ENCODE assay signal across 13 cellular contexts in the genomic region with DNA sequence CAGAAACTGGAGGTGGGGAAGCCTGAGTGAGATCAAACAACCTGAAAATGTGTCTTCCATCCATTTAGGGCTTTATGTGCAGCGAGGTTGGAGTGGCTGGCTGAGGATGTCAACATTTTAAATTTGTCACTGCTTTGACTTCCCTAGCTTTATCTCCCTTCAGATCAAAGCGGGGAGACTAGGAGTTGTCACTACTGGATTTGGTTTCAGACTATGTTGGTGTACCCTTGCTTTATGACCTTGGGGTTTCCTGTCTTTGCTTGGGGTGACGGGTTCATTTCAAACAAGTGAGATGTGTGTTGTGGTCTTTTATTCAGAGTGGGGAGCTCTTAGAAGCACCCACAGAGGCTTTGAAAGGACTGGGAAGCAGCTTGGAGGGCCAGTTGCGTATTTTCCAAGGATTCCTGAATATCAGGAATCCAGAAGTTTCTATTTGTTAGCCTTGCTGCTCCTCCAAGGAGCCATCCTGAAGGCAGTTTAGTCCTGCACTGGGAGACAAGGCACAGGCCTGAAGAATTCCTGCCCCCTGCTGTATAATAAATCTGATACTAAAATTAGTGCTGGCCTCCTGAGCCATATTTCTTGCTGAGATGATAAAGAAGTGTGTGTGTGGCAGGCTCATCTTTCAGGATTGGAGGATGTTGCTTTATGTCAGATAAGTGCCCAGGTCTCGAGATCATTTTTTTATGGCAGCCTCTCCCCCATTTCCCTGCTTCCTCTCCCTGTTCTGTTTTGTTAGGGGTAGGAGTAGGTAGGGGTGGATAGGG. TPM values are rescaled to one million over a fixed set of nuclear protein-coding genes. Genes with fewer than 3 reads are reported as not detected.
DNase-seq lines count a peak whose midpoint lies in the region; ATAC-seq and TF ChIP-seq lines count a peak whose summit lies in the region.
"Had no signal": no experiment of that assay in that cellular context is flagged by ENCODE, and none has a peak within 500 bp of the region (broad histone marks: within the 10 kb centered on the region; RNA-seq: fewer than 3 reads in every experiment).

No MANE protein-coding gene starts in this region.

- no peak for ATAC-seq in activated CD4-positive, CD25-positive, alpha-beta regulatory T cell treated with anti-CD3 and anti-CD28 coated beads, Interleukin-2, amount 50 U/mL, for 24 hours

- no peaks in the 10 kb centered on the region for H3K9me3 Mint-ChIP-seq in neural crest cell
- H3K9me3 Mint-ChIP-seq: HFFc6, natural killer cell had no signal

- peak overlapping the region; percentile 59 for H3K27ac Mint-ChIP-seq in neural crest cell (ENCODE audit: unreplicated experiment)
- H3K27ac Mint-ChIP-seq: HFFc6 had no signal

- H3K36me3 Mint-ChIP-seq in neural crest cell (ENCODE audit: low read depth) = peaks cover 12% of the 10 kb centered on the region
- H3K36me3 Mint-ChIP-seq: natural killer cell had no signal

- POLR2A ChIA-PET in RWPE1 (lab: Yijun Ruan, JAX; ENCODE audit: low non-redundant PET) = no interaction called here

- no peaks in the 10 kb centered on the region for H3K27me3 Mint-ChIP-seq in neural crest cell (ENCODE audit: low read depth)

- peak overlapping the region; percentile 50 for H3K4me3 Mint-ChIP-seq in neural crest cell
- H3K4me3 Mint-ChIP-seq: HFFc6, natural killer cell had no signal

- CTCF ChIA-PET in RWPE1 (lab: Yijun Ruan, JAX) = no interaction called here

- no peak for TF ChIP-seq CTCF in neural crest cell (conservative IDR thresholded peaks at IDR 0.05)
- TF ChIP-seq CTCF in RWPE1 (conservative IDR thresholded peaks at IDR 0.05; ENCODE audit: low read depth) = no peak

- no peak overlapping the region for H3K27ac ChIP-seq in RWPE1
- H3K27ac ChIP-seq: transverse colon had no signal

- H3K4me1 Mint-ChIP-seq in neural crest cell = peaks cover 81% of the 10 kb centered on the region

- DNase-seq in NCI-H1092 treated with DMSO at 0.1 percent for 48 hours (lab: John Stamatoyannopoulos, UW) (peak; percentile 30), NCI-H1092 (lab: John Stamatoyannopoulos, UW) (no peak), NCI-H2227 (lab: John Stamatoyannopoulos, UW; ENCODE audit: unreplicated experiment) (peak; percentile 53), astrocyte of the hippocampus (ENCODE audit: low read depth, low spot score) (peak; percentile 17), neural crest cell (ENCODE audit: low read depth, low spot score) (no peak), SIG-M5 treated with dmso at 0.1 percent for 504 hours (lab: John Stamatoyannopoulos, UW; ENCODE audit: unreplicated experiment) (no peak), RWPE1 (ENCODE audit: low spot score) (no peak)
- DNase-seq: HFFc6, natural killer cell, NCI-H1930, SHP77 treated with DMSO at 0.1 percent for 48 hours, transverse colon had no signal

RNA-seq across cellular contexts. Expression of gene MSI2, which starts 25.7 kb away (rescaled TPM):
- total RNA-seq in neural crest cell = 140 and 150 TPM in 2 replicates

Comparison
In these comparisons a context has a peak if more than half of its experiments do, and no peak if none do; other contexts are left out.
1. DNase-seq: peak in NCI-H1092 treated with DMSO at 0.1 percent for 48 hours (single experiment), NCI-H2227 (single experiment) and astrocyte of the hippocampus (single experiment); none in NCI-H1092 (single experiment), neural crest cell (single experiment), SIG-M5 treated with dmso at 0.1 percent for 504 hours (single experiment) and RWPE1 (single experiment).